ENCODE assay signal across 15 cellular contexts in the genomic region with DNA sequence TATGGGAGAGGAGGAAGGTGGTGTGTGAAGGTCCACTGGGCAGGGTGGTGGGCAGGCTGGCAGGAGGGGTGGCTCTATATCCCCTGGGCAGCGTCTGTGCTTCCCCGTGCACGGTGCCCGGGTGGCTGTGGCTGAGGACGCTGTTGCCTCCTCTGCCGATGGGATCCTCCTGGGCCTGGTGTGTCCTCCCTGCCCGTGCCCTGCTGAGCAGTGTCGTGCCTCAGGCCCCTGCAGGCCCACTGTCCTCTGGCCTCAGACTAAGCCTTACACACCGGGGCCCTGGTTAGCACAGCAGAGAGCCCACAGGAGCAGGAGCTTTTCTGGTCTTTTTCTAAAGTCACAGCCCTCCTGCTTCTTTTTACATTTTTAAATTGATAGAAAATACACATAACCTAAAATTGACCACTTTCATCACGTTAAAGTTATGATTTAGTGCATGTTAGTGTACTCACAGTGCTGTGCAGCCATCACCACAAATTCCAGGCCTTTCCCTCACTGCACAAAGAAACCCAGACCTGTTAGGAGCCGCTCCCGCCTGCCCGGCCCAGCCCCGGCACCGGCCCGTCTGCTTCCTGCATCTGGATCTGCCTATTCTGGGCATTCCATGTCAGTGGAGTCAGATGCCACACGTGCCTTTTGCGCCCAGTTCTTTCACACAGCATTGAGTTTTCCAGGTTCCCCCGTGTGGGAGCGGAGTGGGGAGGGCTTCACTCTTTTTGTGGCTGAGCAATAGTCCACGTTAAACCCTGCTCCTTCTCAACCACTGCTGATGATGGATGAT. TPM values are rescaled to one million over a fixed set of nuclear protein-coding genes. Genes with fewer than 3 reads are reported as not detected.
DNase-seq lines count a peak whose midpoint lies in the region; ATAC-seq and TF ChIP-seq lines count a peak whose summit lies in the region.
"Had no signal": no experiment of that assay in that cellular context is flagged by ENCODE, and none has a peak within 500 bp of the region (broad histone marks: within the 10 kb centered on the region; RNA-seq: fewer than 3 reads in every experiment).

No MANE protein-coding gene starts in this region.

- H3K18ac ChIP-seq in trophoblast cell (ENCODE audit: low read length) = peak overlapping the region; percentile 96

- H3K36me3 ChIP-seq in trophoblast cell (ENCODE audit: control insufficient read depth in 1 of 2, insufficient read depth in 2 of 2, low read length in 2 of 2) = peaks cover 81 to 87% of the 10 kb centered on the region in 2 experiments

- no peak overlapping the region for H3K27ac Mint-ChIP-seq in CD4-positive, alpha-beta T cell
- no peak overlapping the region for H3K27ac Mint-ChIP-seq in activated naive CD4-positive, alpha-beta T cell treated with anti-CD3 and anti-CD28 coated beads, Interleukin-2, amount 10 ng/mL, durations not matched to agents 7 days and 5 days
- H3K27ac Mint-ChIP-seq: T-helper 1 cell treated with Interleukin-12 subunit alpha and Interleukin-12 subunit beta and Interleukin-4 antibody, amounts not matched to agents 30 μg/mL and 1 μg/mL, for 36 hours had no signal

- H2BK5ac ChIP-seq in trophoblast cell (ENCODE audit: low read depth, low read length, poor library complexity) = peak overlapping the region; percentile 97

- H4K8ac ChIP-seq in trophoblast cell (ENCODE audit: low read depth, low read length) = peak overlapping the region; percentile 80

- H3K4me3 ChIP-seq in dorsolateral prefrontal cortex = no peak overlapping the region
- no peak overlapping the region for H3K4me3 ChIP-seq in trophoblast cell (ENCODE audit: low read depth, low read length)
- H3K4me3 ChIP-seq: suprapubic skin had no signal

- peak overlapping the region; percentile 99 for H2BK120ac ChIP-seq in trophoblast cell (ENCODE audit: insufficient read depth, low read length, poor library complexity)

- H3K79me2 ChIP-seq in trophoblast cell (ENCODE audit: control insufficient read depth, insufficient read depth, low read length, poor library complexity) = peaks cover 13% of the 10 kb centered on the region

- peak overlapping the region; percentile 25 for H3K4me3 Mint-ChIP-seq in CD4-positive, alpha-beta T cell
- H3K4me3 Mint-ChIP-seq in activated naive CD4-positive, alpha-beta T cell treated with anti-CD3 and anti-CD28 coated beads, Interleukin-2, amount 10 ng/mL, durations not matched to agents 7 days and 5 days = no peak overlapping the region
- H3K4me3 Mint-ChIP-seq: immature natural killer cell; naive thymus-derived CD8-positive, alpha-beta T cell; T-helper 1 cell treated with Interleukin-12 subunit alpha and Interleukin-12 subunit beta and Interleukin-4 antibody, amounts not matched to agents 30 μg/mL and 1 μg/mL, for 36 hours had no signal

- no CpG with 5 or more reads among the region's 21 CpGs for WGBS in trophoblast cell (ENCODE audit: extremely low coverage, insufficient coverage, insufficient read length)

- H3K9me3 ChIP-seq in CD4-positive, alpha-beta T cell (ENCODE audit: control insufficient read depth, low read length) = no peaks in the 10 kb centered on the region
- peaks cover 16% of the 10 kb centered on the region for H3K9me3 ChIP-seq in trophoblast cell (ENCODE audit: insufficient read depth, low read depth, low read length)
- H3K9me3 ChIP-seq: suprapubic skin had no signal

- H3K36me3 Mint-ChIP-seq in CD4-positive, alpha-beta T cell (ENCODE audit: low read depth) = peaks cover 98% of the 10 kb centered on the region
- H3K36me3 Mint-ChIP-seq in activated naive CD4-positive, alpha-beta T cell treated with anti-CD3 and anti-CD28 coated beads, Interleukin-2, amount 10 ng/mL, durations not matched to agents 7 days and 5 days = peaks cover 63% of the 10 kb centered on the region

- no peak overlapping the region for H3K9ac ChIP-seq in trophoblast cell (ENCODE audit: low read length)
- H3K9ac ChIP-seq: KMS-11 had no signal

- peak overlapping the region; percentile 99 for H2BK12ac ChIP-seq in trophoblast cell (ENCODE audit: low read length)

- H2AFZ ChIP-seq in trophoblast cell (ENCODE audit: insufficient read depth, low read length, poor library complexity) = peak overlapping the region; percentile 33

- intact Hi-C loops in CD4-positive, alpha-beta T cell (cut with DNase I, micrococcal nuclease) = no loop called here
- intact Hi-C loops in dorsolateral prefrontal cortex (cut with DNase I) = no loop called here

- peak overlapping the region; percentile 96 for H2AK5ac ChIP-seq in trophoblast cell (ENCODE audit: low read length)

- H3K23ac ChIP-seq in trophoblast cell (ENCODE audit: low read length) = no peak overlapping the region

- peaks cover 34 to 41% of the 10 kb centered on the region in 2 experiments for H3K4me1 ChIP-seq in trophoblast cell (ENCODE audit: control insufficient read depth in 1 of 2, insufficient read depth in 2 of 2, low read length in 2 of 2)

- H3K4ac ChIP-seq in trophoblast cell (ENCODE audit: low read depth, low read length) = peak overlapping the region; percentile 66

- H3K27me3 ChIP-seq in CD4-positive, alpha-beta T cell (ENCODE audit: control insufficient read depth, insufficient read depth, low read length) = no peaks in the 10 kb centered on the region
- H3K27me3 ChIP-seq in dorsolateral prefrontal cortex = no peaks in the 10 kb centered on the region
- H3K27me3 ChIP-seq in trophoblast cell (ENCODE audit: insufficient read depth, low read length) = no peaks in the 10 kb centered on the region
- H3K27me3 ChIP-seq: suprapubic skin had no signal

- DNase-seq in CD4-positive, alpha-beta T cell = no peak
- DNase-seq in NCI-H1048 (lab: John Stamatoyannopoulos, UW) = peak; percentile 20
- DNase-seq in dorsolateral prefrontal cortex = no peak
- DNase-seq in trophoblast cell = no peak
- no peak for DNase-seq in KG1 (lab: John Stamatoyannopoulos, UW)
- DNase-seq in cerebellar cortex (ENCODE audit: low spot score) = no peak
- DNase-seq in activated naive CD4-positive, alpha-beta T cell treated with anti-CD3 and anti-CD28 coated beads, Interleukin-2, amount 10 ng/mL, durations not matched to agents 7 days and 5 days = no peak
- DNase-seq: activated gamma-delta T cell; central memory CD4-positive, alpha-beta T cell; immature natural killer cell; naive thymus-derived CD8-positive, alpha-beta T cell had no signal

- peaks cover 38% of the 10 kb centered on the region for H3K79me1 ChIP-seq in trophoblast cell (ENCODE audit: low read length)

- no peak overlapping the region for H3K4me2 ChIP-seq in trophoblast cell (ENCODE audit: low read length)
- H3K4me2 ChIP-seq: KMS-11 had no signal

- H4K91ac ChIP-seq in trophoblast cell (ENCODE audit: low read depth, low read length) = peak overlapping the region; percentile 99

- H3K27me3 Mint-ChIP-seq in CD4-positive, alpha-beta T cell = no peaks in the 10 kb centered on the region
- H3K27me3 Mint-ChIP-seq in activated naive CD4-positive, alpha-beta T cell treated with anti-CD3 and anti-CD28 coated beads, Interleukin-2, amount 10 ng/mL, durations not matched to agents 7 days and 5 days = no peaks in the 10 kb centered on the region
- H3K27me3 Mint-ChIP-seq: naive thymus-derived CD8-positive, alpha-beta T cell had no signal

- POLR2A ChIA-PET in CD4-positive, alpha-beta T cell (lab: Charles Lee) = no interaction called here

- H3K9me3 Mint-ChIP-seq in CD4-positive, alpha-beta T cell = no peaks in the 10 kb centered on the region
- no peaks in the 10 kb centered on the region for H3K9me3 Mint-ChIP-seq in activated naive CD4-positive, alpha-beta T cell treated with anti-CD3 and anti-CD28 coated beads, Interleukin-2, amount 10 ng/mL, durations not matched to agents 7 days and 5 days
- H3K9me3 Mint-ChIP-seq: immature natural killer cell; naive thymus-derived CD8-positive, alpha-beta T cell; T-helper 1 cell treated with Interleukin-12 subunit alpha and Interleukin-12 subunit beta and Interleukin-4 antibody, amounts not matched to agents 30 μg/mL and 1 μg/mL, for 36 hours had no signal

- TF ChIP-seq CTCF in CD4-positive, alpha-beta T cell (IDR thresholded peaks at IDR 0.05) = no peak
- no peak for TF ChIP-seq CTCF in dorsolateral prefrontal cortex (IDR thresholded peaks at IDR 0.05 in 54 of 56, conservative IDR thresholded peaks at IDR 0.05 in 2 of 56; ENCODE audit: low read depth in 1 of 56, partially characterized antibody in 56 of 56)

- no peak overlapping the region for H3K27ac ChIP-seq in CD4-positive, alpha-beta T cell (ENCODE audit: low read depth, low read length)
- H3K27ac ChIP-seq in dorsolateral prefrontal cortex (peak overlapping the region in 35 of 59 donors; percentile 0 to 75 (median 40)), trophoblast cell (ENCODE audit: low read depth, low read length) (peak overlapping the region; percentile 95)
- H3K27ac ChIP-seq: KMS-11, suprapubic skin had no signal

- H4K12ac ChIP-seq in trophoblast cell (ENCODE audit: low read depth, low read length) = peak overlapping the region; percentile 54

- H3K4me1 Mint-ChIP-seq in CD4-positive, alpha-beta T cell (ENCODE audit: low read depth) = no peaks in the 10 kb centered on the region
- H3K4me1 Mint-ChIP-seq in activated naive CD4-positive, alpha-beta T cell treated with anti-CD3 and anti-CD28 coated beads, Interleukin-2, amount 10 ng/mL, durations not matched to agents 7 days and 5 days = no peaks in the 10 kb centered on the region
- H3K4me1 Mint-ChIP-seq: immature natural killer cell had no signal

- CTCF ChIA-PET in CD4-positive, alpha-beta T cell (lab: Charles Lee) = no interaction called here
- CTCF ChIA-PET in activated naive CD4-positive, alpha-beta T cell treated with anti-CD3 and anti-CD28 coated beads, Interleukin-2, amount 10 ng/mL, durations not matched to agents 7 days and 5 days (lab: Charles Lee) = no interaction called here

- no peak for ATAC-seq in CD4-positive, alpha-beta T cell (ENCODE audit: poor library complexity)
- no peak for ATAC-seq in GM21825 (IDR thresholded peaks at IDR 0.05; ENCODE audit: unreplicated experiment)
- ATAC-seq: naive thymus-derived CD8-positive, alpha-beta T cell had no signal

- H3K14ac ChIP-seq in trophoblast cell (ENCODE audit: low read length) = peak overlapping the region; percentile 96

RNA-seq across cellular contexts. Expression of a gene that starts 19.4 kb away (rescaled TPM):
- total RNA-seq in CD4-positive, alpha-beta T cell = 100 to 1,000 TPM; 142 to 145 TPM
- 100 to 1,000 TPM in 97 of 120 experiments, 10 to 100 TPM in 23; 82.4 to 323 (median 122) TPM for total RNA-seq in dorsolateral prefrontal cortex
- polyA plus RNA-seq in trophoblast cell (2013) = 45.0 and 46.4 TPM in 2 replicates
